Comparison of ENCODE assay signal across 8 cellular contexts in genomic region chr16:25066747-25067631, GRCh38. TPM values are rescaled to one million over a fixed set of nuclear protein-coding genes. Genes with fewer than 3 reads are reported as not detected.
A peak's percentile ranks its signal among the peaks of the same experiment; 100 is the strongest.
DNase-seq lines count a peak whose midpoint lies in the region; ATAC-seq and TF ChIP-seq lines count a peak whose summit lies in the region.

No MANE protein-coding gene starts in this region.

- peaks cover 24% of the 10 kb centered on the region for H3K4me1 ChIP-seq in suprapubic skin

- H3K9ac ChIP-seq in SK-N-MC (ENCODE audit: insufficient read length) = peak overlapping the region; percentile 74

- WGBS in suprapubic skin = under 1% methylated on average over 58 of the region's 63 CpGs

- no peak for TF ChIP-seq EP300 in suprapubic skin (IDR thresholded peaks at IDR 0.05)

- peak in 1 of 2 donors; percentile 44 for TF ChIP-seq POLR2A in suprapubic skin (IDR thresholded peaks at IDR 0.05)

- DNase-seq in DMS53 treated with DMSO at 0.1 percent for 48 hours (lab: John Stamatoyannopoulos, UW; ENCODE audit: unreplicated experiment) (peak; percentile 28), Kasumi-1 (lab: John Stamatoyannopoulos, UW) (peak; percentile 23 to 35), SK-N-MC (ENCODE audit: low read depth, low spot score) (no peak), globus pallidus (ENCODE audit: low spot score) (peak; percentile 79), nucleus accumbens (lab: John Stamatoyannopoulos, UW) (peak in 53 of 56 donors; percentile 16 to 85 (median 69)), suprapubic skin (ENCODE audit: low spot score in 2 of 2) (peak; percentile 89 to 90)
- DNase-seq in activated naive CD4-positive, alpha-beta T cell treated with anti-CD3 and anti-CD28 coated beads, Interleukin-2, amount 50 U/mL, for 16 hours = peak; percentile 78

- no peaks in the 10 kb centered on the region for H3K9me3 ChIP-seq in SK-N-MC (ENCODE audit: low read depth, low read length)
- no peaks in the 10 kb centered on the region for H3K9me3 ChIP-seq in suprapubic skin

- H3K4me3 ChIP-seq in SK-N-MC (peak overlapping the region; percentile 80), suprapubic skin (peak overlapping the region; percentile 91)

- ATAC-seq in GM21717 (IDR thresholded peaks at IDR 0.05; ENCODE audit: unreplicated experiment) = peak; percentile 83

- H3K27ac ChIP-seq in SK-N-MC (no peak overlapping the region), suprapubic skin (peak overlapping the region; percentile 91)

- H3K36me3 ChIP-seq in SK-N-MC (ENCODE audit: insufficient read depth, low read length) (no peaks in the 10 kb centered on the region), suprapubic skin (no peaks in the 10 kb centered on the region)

- no peak for TF ChIP-seq CTCF in suprapubic skin (IDR thresholded peaks at IDR 0.05)

- no peaks in the 10 kb centered on the region for H3K27me3 ChIP-seq in suprapubic skin

RNA-seq across cellular contexts. Expression of gene LCMT1, which starts 44.6 kb away (rescaled TPM):
- total RNA-seq in suprapubic skin = 10 to 100 TPM; 41.2 to 54.3 (median 42.8) TPM

RNA-seq across cellular contexts. Expression of gene ARHGAP17, which starts 51.8 kb away (rescaled TPM):
- total RNA-seq in suprapubic skin = 10 to 100 TPM; 47.5 to 71.4 (median 55.8) TPM
